9 cellular contexts compared by ENCODE assay signal in the genomic region with DNA sequence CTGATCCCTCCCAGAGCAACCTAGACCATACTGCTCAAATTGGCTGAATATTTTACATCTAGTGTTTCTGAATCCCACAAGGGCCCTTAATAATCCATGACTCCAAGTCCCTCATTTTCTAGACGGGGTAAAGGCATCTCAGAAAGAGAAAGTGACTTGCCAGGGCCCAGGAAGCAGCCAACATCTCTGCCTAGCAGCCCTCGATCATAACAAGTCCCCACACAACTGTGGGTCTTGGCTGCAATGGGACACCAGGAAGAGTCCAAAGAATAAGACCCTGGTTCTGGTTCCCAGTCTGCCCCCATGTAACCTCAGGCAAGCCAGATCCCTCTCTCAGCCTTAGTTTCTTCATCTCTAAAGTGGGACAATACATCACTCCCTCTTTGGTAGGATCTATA. TPM values are rescaled to one million over a fixed set of nuclear protein-coding genes. Genes with fewer than 3 reads are reported as not detected.
DNase-seq lines count a peak whose midpoint lies in the region; ATAC-seq and TF ChIP-seq lines count a peak whose summit lies in the region.
"Had no signal": no experiment of that assay in that cellular context is flagged by ENCODE, and none has a peak within 500 bp of the region (broad histone marks: within the 10 kb centered on the region; RNA-seq: fewer than 3 reads in every experiment).

No MANE protein-coding gene starts in this region.

- ATAC-seq in left cardiac atrium = no peak
- no peak for ATAC-seq in central memory CD8-positive, alpha-beta T cell (replicated peaks; ENCODE audit: extremely low read depth, poor library complexity, severe bottlenecking)
- ATAC-seq in natural killer cell treated with Interleukin-12 subunit alpha and Interleukin-12 subunit beta and Interleukin-15 and Interleukin-18, amount 100 ng/mL, for 72 hours = no peak
- ATAC-seq in HG03457 (IDR thresholded peaks at IDR 0.05; ENCODE audit: unreplicated experiment) = no peak

- TF ChIP-seq POLR2A in uterus (IDR thresholded peaks at IDR 0.05) = no peak

- H3K9me3 ChIP-seq in cardiac muscle cell (ENCODE audit: low read depth) (no peaks in the 10 kb centered on the region), uterus (no peaks in the 10 kb centered on the region)

- DNase-seq in cardiac muscle cell (ENCODE audit: low read depth in 1 of 2, low spot score in 1 of 2) (no peak), left cardiac atrium (no peak), uterus (no peak), islet precursor cell (no peak), foreskin fibroblast (no peak)
- no peak for DNase-seq in central memory CD8-positive, alpha-beta T cell (ENCODE audit: low spot score in 2 of 2)
- no peak for DNase-seq in natural killer cell treated with Interleukin-12 subunit alpha and Interleukin-12 subunit beta and Interleukin-15 and Interleukin-18, amount 100 ng/mL, for 72 hours (ENCODE audit: low spot score)
- DNase-seq: NCI-H1694 had no signal

- no peak overlapping the region for H3K4me3 ChIP-seq in cardiac muscle cell
- H3K4me3 ChIP-seq in uterus = no peak overlapping the region
- peak overlapping the region in 1 of 2 donors; percentile 14 for H3K4me3 ChIP-seq in foreskin fibroblast (ENCODE audit: low read depth in 1 of 2, low read length in 2 of 2)

- H3K27me3 Mint-ChIP-seq in central memory CD8-positive, alpha-beta T cell = no peaks in the 10 kb centered on the region
- H3K27me3 Mint-ChIP-seq in natural killer cell treated with Interleukin-12 subunit alpha and Interleukin-12 subunit beta and Interleukin-15 and Interleukin-18, amount 100 ng/mL, for 72 hours = no peaks in the 10 kb centered on the region

- intact Hi-C loops in left cardiac atrium (cut with DNase I) (no loop called here), uterus (cut with DNase I; ENCODE audit: low total_unique reads) (no loop called here)

- no peak for TF ChIP-seq CTCF in cardiac muscle cell (IDR thresholded peaks at IDR 0.05; ENCODE audit: low read depth, low read length)
- TF ChIP-seq CTCF in uterus (IDR thresholded peaks at IDR 0.05) = no peak
- no peak for TF ChIP-seq CTCF in foreskin fibroblast (IDR thresholded peaks at IDR 0.05; ENCODE audit: low read depth, low read length)

- H3K27ac ChIP-seq in cardiac muscle cell (peak overlapping the region; percentile 81), uterus (peak overlapping the region; percentile 75 to 85)

- H3K36me3 ChIP-seq in cardiac muscle cell = peaks cover 5% of the 10 kb centered on the region
- no peaks in the 10 kb centered on the region for H3K36me3 ChIP-seq in uterus

- no peaks in the 10 kb centered on the region for H3K9me3 Mint-ChIP-seq in central memory CD8-positive, alpha-beta T cell
- no peaks in the 10 kb centered on the region for H3K9me3 Mint-ChIP-seq in natural killer cell treated with Interleukin-12 subunit alpha and Interleukin-12 subunit beta and Interleukin-15 and Interleukin-18, amount 100 ng/mL, for 72 hours

- H3K4me1 Mint-ChIP-seq in central memory CD8-positive, alpha-beta T cell = peaks cover 100% of the 10 kb centered on the region
- peaks cover 88 to 92% of the 10 kb centered on the region in 2 donors for H3K4me1 Mint-ChIP-seq in natural killer cell treated with Interleukin-12 subunit alpha and Interleukin-12 subunit beta and Interleukin-15 and Interleukin-18, amount 100 ng/mL, for 72 hours (ENCODE audit: low read depth in 2 of 2)

- no peaks in the 10 kb centered on the region for H3K27me3 ChIP-seq in cardiac muscle cell
- H3K27me3 ChIP-seq in uterus = no peaks in the 10 kb centered on the region

- peaks cover 31% of the 10 kb centered on the region for H3K36me3 Mint-ChIP-seq in central memory CD8-positive, alpha-beta T cell (ENCODE audit: insufficient read depth)
- peaks cover 9% of the 10 kb centered on the region for H3K36me3 Mint-ChIP-seq in natural killer cell treated with Interleukin-12 subunit alpha and Interleukin-12 subunit beta and Interleukin-15 and Interleukin-18, amount 100 ng/mL, for 72 hours

- H3K4me3 Mint-ChIP-seq in central memory CD8-positive, alpha-beta T cell = peak overlapping the region; percentile 76
- H3K4me3 Mint-ChIP-seq in natural killer cell treated with Interleukin-12 subunit alpha and Interleukin-12 subunit beta and Interleukin-15 and Interleukin-18, amount 100 ng/mL, for 72 hours = peak overlapping the region; percentile 100

- peak overlapping the region; percentile 94 for H3K27ac Mint-ChIP-seq in central memory CD8-positive, alpha-beta T cell (ENCODE audit: low read depth)
- H3K27ac Mint-ChIP-seq in natural killer cell treated with Interleukin-12 subunit alpha and Interleukin-12 subunit beta and Interleukin-15 and Interleukin-18, amount 100 ng/mL, for 72 hours = peak overlapping the region; percentile 92 to 99

- H3K4me1 ChIP-seq in cardiac muscle cell (ENCODE audit: low read depth) (peaks cover 56% of the 10 kb centered on the region), uterus (peaks cover 3 to 13% of the 10 kb centered on the region in 2 donors)

RNA-seq across cellular contexts. Expression of a gene that starts 6.3 kb away (rescaled TPM):
- total RNA-seq in cardiac muscle cell (628 and 658 TPM in 2 replicates), left cardiac atrium (100 to 1,000 TPM; 218 to 220 TPM), uterus (100 to 1,000 TPM; 131 to 346 (median 252) TPM)
- 404 and 448 TPM in 2 replicates for polyA plus RNA-seq in cardiac muscle cell
- total RNA-seq in natural killer cell treated with Interleukin-12 subunit alpha and Interleukin-12 subunit beta and Interleukin-15 and Interleukin-18, amount 100 ng/mL, for 72 hours = 100 to 1,000 TPM; 271 to 398 TPM
